In genomic region chr16:72014675-72015074, GRCh38 we compare ENCODE assay signal across 1 cellular context.
TF ChIP-seq lines count a peak whose summit lies in the region.

No MANE protein-coding gene starts in this region.

TF ChIP-seq in K562, 482 proteins besides CTCF, POLR2A, EP300 and RAD21:
- TF ChIP-seq BCOR (IDR thresholded peaks at IDR 0.05) (peak; percentile 75), TFAM (CRISPR knock-in tag; conservative IDR thresholded peaks at IDR 0.05) (no peak), CCAR2 (IDR thresholded peaks at IDR 0.05; ENCODE audit: low read depth, low read length) (no peak), PTBP1 (IDR thresholded peaks at IDR 0.05; ENCODE audit: low read depth, low read length) (0 out of 2 replicates have a peak, but pooled peaks have one; percentile 16), RBM25 (IDR thresholded peaks at IDR 0.05; ENCODE audit: low read depth, low read length, severe bottlenecking) (peak; percentile 91), ZBTB33 (CRISPR knock-in tag; IDR thresholded peaks at IDR 0.05) (peak; percentile 31; the same call in 1 of the 2 replicates), ESRRA (IDR thresholded peaks at IDR 0.05; ENCODE audit: borderline replicate concordance, low read depth) (peak; percentile 17; the same call in 1 of the 2 replicates)
